3 cellular contexts compared by ENCODE assay signal in genomic region chr19:45685045-45685444, GRCh38. TPM values are rescaled to one million over a fixed set of nuclear protein-coding genes. Genes with fewer than 3 reads are reported as not detected.
"Had no signal": no experiment of that assay in that cellular context is flagged by ENCODE, and none has a peak within 500 bp of the region (broad histone marks: within the 10 kb centered on the region; RNA-seq: fewer than 3 reads in every experiment).

No MANE protein-coding gene starts in this region.

RNA-seq across cellular contexts. Expression of gene GIPR, which starts 17.0 kb away (rescaled TPM):
- total RNA-seq: GM23248, H4, H7 had no signal
